ENCODE assay signal across 18 cellular contexts in genomic region chr2:62144689-62145477, GRCh38.
"Had no signal": no experiment of that assay in that cellular context is flagged by ENCODE, and none has a peak within 500 bp of the region (broad histone marks: within the 10 kb centered on the region; RNA-seq: fewer than 3 reads in every experiment).

No MANE protein-coding gene starts in this region.

- H3K27ac Mint-ChIP-seq: activated CD4-positive, alpha-beta T cell treated with anti-CD3 and anti-CD28 coated beads, Interleukin-2, amount 10 ng/mL, durations not matched to agents 7 days and 5 days; activated CD8-positive, alpha-beta T cell treated with anti-CD3 and anti-CD28 coated beads, Interleukin-2, amount 10 ng/mL, durations not matched to agents 7 days and 5 days; activated T-cell treated with anti-CD3 and anti-CD28 coated beads, Interleukin-2, amount 50 U/mL, for 24 hours; activated T-helper 2 cell treated with anti-CD3 and anti-CD28 coated beads, Interferon-gamma antibody, Interleukin-2, Interleukin-4, amounts not matched to agents 10 μg/mL and 5 μg/mL and 100 μg/mL, durations not matched to agents 14 hours and 24 hours and 36 hours; stimulated activated naive CD8-positive, alpha-beta T cell treated with anti-CD3 and anti-CD28 coated beads, Interleukin-15, amount 100 ng/mL, for 72 hours had no signal

- H3K4me1 ChIP-seq: ascending aorta, colonic mucosa had no signal

- H3K9me3 Mint-ChIP-seq: activated CD4-positive, alpha-beta T cell treated with anti-CD3 and anti-CD28 coated beads, Interleukin-2, amount 10 ng/mL, durations not matched to agents 7 days and 5 days; activated T-cell treated with anti-CD3 and anti-CD28 coated beads, Interleukin-2, amount 50 U/mL, for 24 hours; activated T-helper 2 cell treated with anti-CD3 and anti-CD28 coated beads, Interferon-gamma antibody, Interleukin-2, Interleukin-4, amounts not matched to agents 10 μg/mL and 5 μg/mL and 100 μg/mL, durations not matched to agents 14 hours and 24 hours and 36 hours; central memory CD8-positive, alpha-beta T cell; stimulated activated naive CD8-positive, alpha-beta T cell treated with anti-CD3 and anti-CD28 coated beads, Interleukin-15, amount 100 ng/mL, for 72 hours had no signal

- H3K4me3 Mint-ChIP-seq: activated CD4-positive, alpha-beta T cell treated with anti-CD3 and anti-CD28 coated beads, Interleukin-2, amount 10 ng/mL, durations not matched to agents 7 days and 5 days; activated CD8-positive, alpha-beta T cell treated with anti-CD3 and anti-CD28 coated beads, Interleukin-2, amount 10 ng/mL, durations not matched to agents 7 days and 5 days; activated T-cell treated with anti-CD3 and anti-CD28 coated beads, Interleukin-2, amount 50 U/mL, for 24 hours; central memory CD8-positive, alpha-beta T cell; stimulated activated naive CD8-positive, alpha-beta T cell treated with anti-CD3 and anti-CD28 coated beads, Interleukin-15, amount 100 ng/mL, for 72 hours had no signal

- H3K9me3 ChIP-seq: ascending aorta, colonic mucosa, suprapubic skin, vagina had no signal

- H3K36me3 ChIP-seq: ascending aorta, colonic mucosa, suprapubic skin, vagina had no signal

- H3K27me3 Mint-ChIP-seq: activated CD4-positive, alpha-beta T cell treated with anti-CD3 and anti-CD28 coated beads, Interleukin-2, amount 10 ng/mL, durations not matched to agents 7 days and 5 days; activated T-cell treated with anti-CD3 and anti-CD28 coated beads, Interleukin-2, amount 50 U/mL, for 24 hours; central memory CD8-positive, alpha-beta T cell; stimulated activated naive CD8-positive, alpha-beta T cell treated with anti-CD3 and anti-CD28 coated beads, Interleukin-15, amount 100 ng/mL, for 72 hours had no signal

- H3K4me3 ChIP-seq: ascending aorta, colonic mucosa, suprapubic skin, vagina had no signal

- DNase-seq: activated CD4-positive, alpha-beta T cell treated with anti-CD3 and anti-CD28 coated beads, Interleukin-2, amount 10 ng/mL, durations not matched to agents 7 days and 5 days; activated CD8-positive, alpha-beta T cell treated with anti-CD3 and anti-CD28 coated beads, Interleukin-2, amount 10 ng/mL, durations not matched to agents 7 days and 5 days; activated naive CD4-positive, alpha-beta T cell treated with Interleukin-2 at 50 U/mL for 16 hours; activated T-cell treated with anti-CD3 and anti-CD28 coated beads, Interleukin-2, amount 50 U/mL, for 24 hours; colonic mucosa; erythroblast; occipital lobe; posterior cingulate gyrus; retina; stimulated activated CD4-positive, alpha-beta T cell treated with anti-CD3 and anti-CD28 coated beads, Interleukin-2, amount 100 ng/mL, for 24 hours; stimulated activated naive CD8-positive, alpha-beta T cell treated with anti-CD3 and anti-CD28 coated beads, Interleukin-15, amount 100 ng/mL, for 72 hours; trophoblast cell had no signal

- H3K4me1 Mint-ChIP-seq: central memory CD8-positive, alpha-beta T cell had no signal

- ATAC-seq: activated CD4-positive, CD25-positive, alpha-beta regulatory T cell treated with anti-CD3 and anti-CD28 coated beads, Interleukin-2, amount 50 U/mL, for 24 hours; activated CD8-positive, alpha-beta T cell treated with anti-CD3 and anti-CD28 coated beads, Interleukin-2, amount 10 ng/mL, durations not matched to agents 7 days and 5 days; stimulated activated naive CD8-positive, alpha-beta T cell treated with anti-CD3 and anti-CD28 coated beads, Interleukin-15, amount 100 ng/mL, for 72 hours had no signal

- H3K27me3 ChIP-seq: ascending aorta, colonic mucosa, suprapubic skin, vagina had no signal
